In the genomic region with DNA sequence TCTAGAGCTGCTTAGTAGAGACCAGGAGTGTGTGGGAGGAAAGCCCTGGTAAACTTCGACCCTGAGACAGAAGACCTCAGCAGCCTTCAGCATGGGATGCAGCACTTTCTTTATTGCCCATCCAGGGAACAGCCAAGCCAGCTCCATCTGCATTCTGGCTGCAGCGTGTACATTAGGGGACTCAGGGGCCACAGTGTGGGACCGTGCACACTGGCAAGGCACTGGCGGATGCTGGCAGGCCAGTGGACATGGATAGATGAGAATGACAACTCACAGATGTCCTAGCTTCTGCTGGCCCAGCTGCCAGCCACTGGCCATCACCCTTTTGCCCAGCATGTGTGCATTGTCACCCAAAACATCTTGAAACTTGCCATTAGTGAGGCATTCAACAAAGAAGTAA, we compare ENCODE assay signal across 15 cellular contexts. TPM values are rescaled to one million over a fixed set of nuclear protein-coding genes. Genes with fewer than 3 reads are reported as not detected.
"Had no signal": no experiment of that assay in that cellular context is flagged by ENCODE, and none has a peak within 500 bp of the region (broad histone marks: within the 10 kb centered on the region; RNA-seq: fewer than 3 reads in every experiment).

No MANE protein-coding gene starts in this region.

- ATAC-seq: activated CD4-positive, alpha-beta T cell treated with anti-CD3 and anti-CD28 coated beads for 36 hours; gastroesophageal sphincter; natural killer cell; stimulated activated effector memory CD8-positive, alpha-beta T cell treated with anti-CD3 and anti-CD28 coated beads, Interleukin-12 subunit alpha, Interleukin-12 subunit beta, amount 100 ng/mL, for 72 hours had no signal

- DNase-seq: activated CD4-positive, alpha-beta T cell treated with anti-CD3 and anti-CD28 coated beads for 36 hours; activated CD4-positive, alpha-beta T cell treated with anti-CD3 and anti-CD28 coated beads, Interleukin-2, amount 50 U/mL, for 48 hours; activated gamma-delta T cell; effector CD8-positive, alpha-beta T cell; mesendoderm; natural killer cell; stimulated activated CD4-positive, alpha-beta T cell treated with anti-CD3 and anti-CD28 coated beads, Interleukin-4, amount 100 ng/mL, for 24 hours; stomach; trophoblast cell had no signal

- H2AFZ ChIP-seq: parathyroid adenoma had no signal

- H3K27me3 ChIP-seq: esophagus muscularis mucosa, gastroesophageal sphincter, sigmoid colon had no signal

- H3K79me2 ChIP-seq: parathyroid adenoma had no signal

- H3K9ac ChIP-seq: parathyroid adenoma had no signal

- H3K27ac ChIP-seq: esophagus muscularis mucosa, neutrophil, parathyroid adenoma, sigmoid colon, stomach had no signal

- H3K36me3 ChIP-seq: neutrophil had no signal

- H3K9me3 ChIP-seq: esophagus muscularis mucosa, gastroesophageal sphincter, neutrophil, sigmoid colon, stomach had no signal

- H3K4me3 ChIP-seq: esophagus muscularis mucosa, gastroesophageal sphincter, sigmoid colon, stomach had no signal

RNA-seq across cellular contexts. Expression of gene PLD4, which starts 12.5 kb away (rescaled TPM):
- total RNA-seq: activated CD4-positive, alpha-beta T cell treated with anti-CD3 and anti-CD28 coated beads for 36 hours had no signal
